7 cellular contexts compared by ENCODE assay signal in the genomic region with DNA sequence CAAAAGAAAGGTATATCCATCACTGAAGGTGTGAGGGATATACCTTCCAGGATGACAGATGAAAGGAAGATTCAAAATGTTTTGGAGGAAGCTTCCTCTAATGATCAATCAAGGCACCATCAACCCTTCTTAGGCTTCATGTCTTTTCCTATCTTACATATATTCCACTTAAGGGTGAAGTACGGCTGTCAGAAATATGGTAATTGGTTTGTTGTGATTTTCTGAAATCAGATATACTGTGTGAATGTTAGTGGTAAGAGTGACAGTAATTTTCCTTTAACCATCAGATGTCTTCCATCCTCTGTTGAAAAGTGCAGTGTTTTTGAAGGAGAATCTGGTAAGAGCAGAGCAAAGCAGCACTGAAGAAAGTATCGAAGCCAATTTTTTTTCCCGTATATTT. TPM values are rescaled to one million over a fixed set of nuclear protein-coding genes. Genes with fewer than 3 reads are reported as not detected.
"Had no signal": no experiment of that assay in that cellular context is flagged by ENCODE, and none has a peak within 500 bp of the region (broad histone marks: within the 10 kb centered on the region; RNA-seq: fewer than 3 reads in every experiment).

No MANE protein-coding gene starts in this region.

- H3K36me3 Mint-ChIP-seq: IgD-negative memory B cell had no signal

- H3K27ac Mint-ChIP-seq: IgD-negative memory B cell had no signal

- DNase-seq: IMR-90, KBM-7, KG1 had no signal

- H3K27ac ChIP-seq: HL-60 had no signal

- ATAC-seq: HepG2, K562 had no signal

- H3K4me3 ChIP-seq: K562 had no signal

RNA-seq across cellular contexts. Expression of gene TMEM178B, which starts 56.3 kb away (rescaled TPM):
- polyA plus RNA-seq: IgD-negative memory B cell had no signal
